15 cellular contexts compared by ENCODE assay signal in genomic region chr13:98174321-98174720, GRCh38. TPM values are rescaled to one million over a fixed set of nuclear protein-coding genes. Genes with fewer than 3 reads are reported as not detected.
DNase-seq lines count a peak whose midpoint lies in the region; ATAC-seq and TF ChIP-seq lines count a peak whose summit lies in the region.
"Had no signal": no experiment of that assay in that cellular context is flagged by ENCODE, and none has a peak within 500 bp of the region (broad histone marks: within the 10 kb centered on the region; RNA-seq: fewer than 3 reads in every experiment).

No MANE protein-coding gene starts in this region.

- peak overlapping the region; percentile 94 for H3K27ac Mint-ChIP-seq in osteocyte (ENCODE audit: unreplicated experiment)
- H3K27ac Mint-ChIP-seq: activated naive CD4-positive, alpha-beta T cell treated with anti-CD3 and anti-CD28 coated beads, Interleukin-2, amount 10 ng/mL, durations not matched to agents 7 days and 5 days had no signal

- peaks cover 9% of the 10 kb centered on the region for H3K36me3 Mint-ChIP-seq in osteocyte (ENCODE audit: unreplicated experiment)
- H3K36me3 Mint-ChIP-seq: activated naive CD4-positive, alpha-beta T cell treated with anti-CD3 and anti-CD28 coated beads, Interleukin-2, amount 10 ng/mL, durations not matched to agents 7 days and 5 days had no signal

- intact Hi-C loops in left ventricle myocardium superior (cut with micrococcal nuclease) (no loop called here), Right ventricle myocardium inferior (cut with DNase I) (no loop called here), posterior vena cava (cut with DNase I) (no loop called here)

- TF ChIP-seq CTCF in osteocyte (IDR thresholded peaks at IDR 0.05): no peak

- DNase-seq in left ventricle myocardium superior: no peak
- no peak for DNase-seq in Right ventricle myocardium inferior (ENCODE audit: missing footprints)
- peak; percentile 15 for DNase-seq in fibroblast of gingiva (ENCODE audit: low read depth)
- no peak for DNase-seq in osteocyte (ENCODE audit: extremely low spot score, unreplicated experiment)
- DNase-seq in stimulated activated naive CD4-positive, alpha-beta T cell treated with Interleukin-2 at 50 U/mL for 16 hours (lab: John Stamatoyannopoulos, UW): no peak
- no peak for DNase-seq in DMS 273 treated with DMSO at 0.1 percent for 48 hours (lab: John Stamatoyannopoulos, UW)
- no peak for DNase-seq in posterior vena cava (ENCODE audit: low spot score)
- DNase-seq: activated naive CD4-positive, alpha-beta T cell treated with anti-CD3 and anti-CD28 coated beads, Interleukin-2, amount 10 ng/mL, durations not matched to agents 7 days and 5 days; erythroblast; GOT3; NCI-H2029 treated with DMSO at 0.1 percent for 48 hours; NCI-H82; SHP77 had no signal

- no peaks in the 10 kb centered on the region for H3K9me3 Mint-ChIP-seq in osteocyte (ENCODE audit: unreplicated experiment)

- peak overlapping the region; percentile 26 for H3K4me3 Mint-ChIP-seq in osteocyte (ENCODE audit: unreplicated experiment)
- H3K4me3 Mint-ChIP-seq: activated naive CD4-positive, alpha-beta T cell treated with anti-CD3 and anti-CD28 coated beads, Interleukin-2, amount 10 ng/mL, durations not matched to agents 7 days and 5 days had no signal

- ATAC-seq in left ventricle myocardium superior (peak; percentile 30), Right ventricle myocardium inferior (no peak), HG03457 (IDR thresholded peaks at IDR 0.05; ENCODE audit: unreplicated experiment) (no peak)

- peaks cover 70% of the 10 kb centered on the region for H3K4me1 Mint-ChIP-seq in osteocyte (ENCODE audit: unreplicated experiment)
- H3K4me1 Mint-ChIP-seq: activated naive CD4-positive, alpha-beta T cell treated with anti-CD3 and anti-CD28 coated beads, Interleukin-2, amount 10 ng/mL, durations not matched to agents 7 days and 5 days had no signal

- H3K27me3 Mint-ChIP-seq in osteocyte (ENCODE audit: unreplicated experiment): no peaks in the 10 kb centered on the region

RNA-seq across cellular contexts. Expression of gene RNF113B, which starts 2.7 kb away (rescaled TPM):
- total RNA-seq in left ventricle myocardium superior (not detected), Right ventricle myocardium inferior (not detected), osteocyte (not detected in 2 replicates), posterior vena cava (not detected)
- total RNA-seq: cerebellum had no signal

RNA-seq across cellular contexts. Expression of gene FARP1, which starts 31.4 kb away (rescaled TPM):
- total RNA-seq in left ventricle myocardium superior (14.9 TPM), Right ventricle myocardium inferior (14.7 TPM), osteocyte (347 and 357 TPM in 2 replicates), posterior vena cava (10 to 100 TPM; 61.4 to 89.2 TPM)
